Comparison of ENCODE assay signal across 1 cellular context in the genomic region with DNA sequence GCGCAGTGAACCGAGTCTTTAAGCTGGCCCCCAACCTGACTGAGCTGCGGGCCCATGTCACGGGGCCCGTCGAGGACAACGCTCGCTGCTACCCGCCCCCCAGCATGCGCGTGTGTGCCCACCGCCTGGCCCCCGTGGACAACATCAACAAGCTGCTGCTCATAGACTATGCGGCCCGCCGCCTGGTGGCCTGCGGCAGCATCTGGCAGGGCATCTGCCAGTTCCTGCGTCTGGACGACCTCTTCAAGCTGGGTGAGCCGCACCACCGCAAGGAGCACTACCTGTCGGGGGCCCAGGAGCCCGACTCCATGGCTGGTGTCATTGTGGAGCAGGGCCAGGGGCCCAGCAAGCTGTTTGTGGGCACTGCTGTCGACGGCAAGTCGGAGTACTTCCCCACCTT.
TF ChIP-seq lines count a peak whose summit lies in the region.

No MANE protein-coding gene starts in this region.

TF ChIP-seq in endothelial cell of umbilical vein, 7 proteins besides CTCF, POLR2A, EP300 and RAD21:
- no peak for TF ChIP-seq EZH2 (IDR thresholded peaks at IDR 0.05; ENCODE audit: borderline replicate concordance, low read depth, low read length, severe bottlenecking)
- no peak for TF ChIP-seq POLR2AphosphoS5 (IDR thresholded peaks at IDR 0.05; ENCODE audit: insufficient read depth, low read depth, low read length)
- TF ChIP-seq JUN (IDR thresholded peaks at IDR 0.05; ENCODE audit: borderline replicate concordance, insufficient read depth, insufficient read length, low read depth), result no peak
- TF ChIP-seq FOS (IDR thresholded peaks at IDR 0.05; ENCODE audit: borderline replicate concordance, insufficient read depth, low read length), result no peak
- no peak for TF ChIP-seq MYC (IDR thresholded peaks at IDR 0.05; ENCODE audit: low read depth, low read length)
- TF ChIP-seq GATA2 (IDR thresholded peaks at IDR 0.05; ENCODE audit: insufficient read depth, insufficient read length, low read depth, low read length), result no peak
- TF ChIP-seq, protein P1, sequence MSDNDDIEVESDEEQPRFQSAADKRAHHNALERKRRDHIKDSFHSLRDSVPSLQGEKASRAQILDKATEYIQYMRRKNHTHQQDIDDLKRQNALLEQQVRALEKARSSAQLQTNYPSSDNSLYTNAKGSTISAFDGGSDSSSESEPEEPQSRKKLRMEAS (IDR thresholded peaks at IDR 0.05; ENCODE audit: insufficient read depth, insufficient read length), result no peak
